In the genomic region with DNA sequence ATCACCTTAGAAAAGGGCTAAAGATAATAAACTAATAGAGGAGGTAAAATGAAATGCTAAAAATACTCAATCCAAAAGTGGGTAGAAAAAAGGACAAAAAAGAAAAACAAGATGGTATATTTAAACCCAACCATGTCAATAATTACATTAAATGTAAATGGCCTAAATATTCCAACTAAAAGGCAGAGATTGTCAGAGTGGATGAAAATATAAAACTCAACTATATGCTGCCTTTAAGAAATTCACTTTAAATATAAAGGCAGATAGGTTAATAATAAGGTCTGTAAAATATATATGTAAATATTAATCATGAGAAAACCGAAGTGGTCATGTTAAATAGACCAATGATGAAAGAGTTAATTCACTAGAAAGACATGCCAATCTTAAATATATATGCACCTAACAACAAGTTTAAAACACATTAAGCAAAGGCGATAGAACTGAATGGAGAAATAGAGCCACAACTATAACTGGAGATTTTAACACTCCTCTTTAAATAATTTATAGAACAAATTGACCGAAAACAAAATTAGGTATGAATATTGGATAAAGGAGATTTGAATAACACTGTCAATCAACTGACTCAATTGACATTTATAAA, we compare ENCODE assay signal across 4 cellular contexts.
TF ChIP-seq lines count a peak whose summit lies in the region.

No MANE protein-coding gene starts in this region.

TF ChIP-seq in HCT116, 20 proteins besides CTCF, POLR2A, EP300 and RAD21:
- peak; percentile 46; the same call in 1 of the 2 replicates for TF ChIP-seq CBX3 (IDR thresholded peaks at IDR 0.05; ENCODE audit: low read depth)
- TF ChIP-seq TCF7L2 (IDR thresholded peaks at IDR 0.05; ENCODE audit: borderline replicate concordance, extremely low read depth, insufficient read depth, insufficient read length): no peak
- TF ChIP-seq, protein P1, sequence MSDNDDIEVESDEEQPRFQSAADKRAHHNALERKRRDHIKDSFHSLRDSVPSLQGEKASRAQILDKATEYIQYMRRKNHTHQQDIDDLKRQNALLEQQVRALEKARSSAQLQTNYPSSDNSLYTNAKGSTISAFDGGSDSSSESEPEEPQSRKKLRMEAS (IDR thresholded peaks at IDR 0.05): no peak
- no peak for TF ChIP-seq SIN3A (IDR thresholded peaks at IDR 0.05; ENCODE audit: low read depth)
- TF ChIP-seq ZNF274 (IDR thresholded peaks at IDR 0.05; ENCODE audit: low read depth, low read length): no peak
TF ChIP-seq in HCT116: peak in this region for 1.

TF ChIP-seq in HEK293, 187 proteins besides CTCF, POLR2A, EP300 and RAD21:
- TF ChIP-seq SETDB1 (IDR thresholded peaks at IDR 0.05; ENCODE audit: insufficient read length, low read length): peak; percentile 93
- no peak for TF ChIP-seq ZBTB20 (tag by site-specific recombination; IDR thresholded peaks at IDR 0.05)
- TF ChIP-seq, protein P2, sequence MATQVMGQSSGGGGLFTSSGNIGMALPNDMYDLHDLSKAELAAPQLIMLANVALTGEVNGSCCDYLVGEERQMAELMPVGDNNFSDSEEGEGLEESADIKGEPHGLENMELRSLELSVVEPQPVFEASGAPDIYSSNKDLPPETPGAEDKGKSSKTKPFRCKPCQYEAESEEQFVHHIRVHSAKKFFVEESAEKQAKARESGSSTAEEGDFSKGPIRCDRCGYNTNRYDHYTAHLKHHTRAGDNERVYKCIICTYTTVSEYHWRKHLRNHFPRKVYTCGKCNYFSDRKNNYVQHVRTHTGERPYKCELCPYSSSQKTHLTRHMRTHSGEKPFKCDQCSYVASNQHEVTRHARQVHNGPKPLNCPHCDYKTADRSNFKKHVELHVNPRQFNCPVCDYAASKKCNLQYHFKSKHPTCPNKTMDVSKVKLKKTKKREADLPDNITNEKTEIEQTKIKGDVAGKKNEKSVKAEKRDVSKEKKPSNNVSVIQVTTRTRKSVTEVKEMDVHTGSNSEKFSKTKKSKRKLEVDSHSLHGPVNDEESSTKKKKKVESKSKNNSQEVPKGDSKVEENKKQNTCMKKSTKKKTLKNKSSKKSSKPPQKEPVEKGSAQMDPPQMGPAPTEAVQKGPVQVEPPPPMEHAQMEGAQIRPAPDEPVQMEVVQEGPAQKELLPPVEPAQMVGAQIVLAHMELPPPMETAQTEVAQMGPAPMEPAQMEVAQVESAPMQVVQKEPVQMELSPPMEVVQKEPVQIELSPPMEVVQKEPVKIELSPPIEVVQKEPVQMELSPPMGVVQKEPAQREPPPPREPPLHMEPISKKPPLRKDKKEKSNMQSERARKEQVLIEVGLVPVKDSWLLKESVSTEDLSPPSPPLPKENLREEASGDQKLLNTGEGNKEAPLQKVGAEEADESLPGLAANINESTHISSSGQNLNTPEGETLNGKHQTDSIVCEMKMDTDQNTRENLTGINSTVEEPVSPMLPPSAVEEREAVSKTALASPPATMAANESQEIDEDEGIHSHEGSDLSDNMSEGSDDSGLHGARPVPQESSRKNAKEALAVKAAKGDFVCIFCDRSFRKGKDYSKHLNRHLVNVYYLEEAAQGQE (tag by site-specific recombination; IDR thresholded peaks at IDR 0.05): no peak

TF ChIP-seq in K562, 482 proteins besides CTCF, POLR2A, EP300 and RAD21:
- TF ChIP-seq HNRNPL (IDR thresholded peaks at IDR 0.05; ENCODE audit: low read depth, low read length) (no peak), RBM25 (IDR thresholded peaks at IDR 0.05; ENCODE audit: low read depth, low read length, severe bottlenecking) (peak; percentile 31), ZNF444 (CRISPR knock-in tag; IDR thresholded peaks at IDR 0.05) (no peak), ZNF507 (tag; conservative IDR thresholded peaks at IDR 0.05) (peak; percentile 90), RFX5 (IDR thresholded peaks at IDR 0.05; ENCODE audit: low read depth, low read length) (no peak)

TF ChIP-seq in H1, 55 proteins besides CTCF, POLR2A, EP300 and RAD21:
- no peak for TF ChIP-seq BACH1 (IDR thresholded peaks at IDR 0.05; ENCODE audit: low read length)
- no peak for TF ChIP-seq NANOG (IDR thresholded peaks at IDR 0.05; ENCODE audit: insufficient read depth, low read depth, low read length, poor library complexity, severe bottlenecking)
- 0 out of 2 replicates have a peak, but pooled peaks have one; percentile 45 for TF ChIP-seq KDM1A (IDR thresholded peaks at IDR 0.05; ENCODE audit: borderline replicate concordance, low read length)
- TF ChIP-seq POLR2AphosphoS5 (IDR thresholded peaks at IDR 0.05; ENCODE audit: low read depth, low read length): no peak
- TF ChIP-seq, protein P3, sequence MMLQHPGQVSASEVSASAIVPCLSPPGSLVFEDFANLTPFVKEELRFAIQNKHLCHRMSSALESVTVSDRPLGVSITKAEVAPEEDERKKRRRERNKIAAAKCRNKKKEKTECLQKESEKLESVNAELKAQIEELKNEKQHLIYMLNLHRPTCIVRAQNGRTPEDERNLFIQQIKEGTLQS (IDR thresholded peaks at IDR 0.05; ENCODE audit: insufficient read depth, low read depth, low read length): no peak
